In genomic region chr2:197208029-197208428, GRCh38 we compare ENCODE assay signal across 1 cellular context.
TF ChIP-seq lines count a peak whose summit lies in the region.

No MANE protein-coding gene starts in this region.

TF ChIP-seq in HepG2, 621 proteins besides CTCF, POLR2A, EP300 and RAD21 (continued from another document):
- no peak for TF ChIP-seq AFF4 (CRISPR knock-in tag; IDR thresholded peaks at IDR 0.05)
- TF ChIP-seq ZFP91 (CRISPR knock-in tag; IDR thresholded peaks at IDR 0.05; ENCODE audit: borderline replicate concordance), result no peak
- no peak for TF ChIP-seq BHLHE40 (IDR thresholded peaks at IDR 0.05; ENCODE audit: low read length)
- TF ChIP-seq BRD4 (CRISPR knock-in tag; IDR thresholded peaks at IDR 0.05), result no peak
- TF ChIP-seq SPEN (CRISPR knock-in tag; IDR thresholded peaks at IDR 0.05; ENCODE audit: low read depth), result no peak
- no peak for TF ChIP-seq ZMAT5 (CRISPR knock-in tag; IDR thresholded peaks at IDR 0.05; ENCODE audit: borderline replicate concordance, low read depth)
